15 cellular contexts compared by ENCODE assay signal in genomic region chr14:63949696-63950095, GRCh38.
DNase-seq lines count a peak whose midpoint lies in the region; FAIRE-seq and TF ChIP-seq lines count a peak whose summit lies in the region.
"Had no signal": no experiment of that assay in that cellular context is flagged by ENCODE, and none has a peak within 500 bp of the region (broad histone marks: within the 10 kb centered on the region; RNA-seq: fewer than 3 reads in every experiment).

No MANE protein-coding gene starts in this region.

- no peak for DNase-seq in HTR-8/SVneo (ENCODE audit: insufficient read length, low spot score)
- peak; percentile 8 for DNase-seq in brain microvascular endothelial cell
- peak; percentile 17 for DNase-seq in fibroblast of pulmonary artery (ENCODE audit: low read depth)
- no peak for DNase-seq in activated CD4-positive, alpha-beta T cell treated with anti-CD3 and anti-CD28 coated beads, Interleukin-2, amount 50 U/mL, for 1 hour
- DNase-seq in tibial nerve (ENCODE audit: low spot score in 2 of 2), result no peak
- no peak for DNase-seq in stimulated activated CD4-positive, alpha-beta T cell treated with anti-CD3 and anti-CD28 coated beads, Interleukin-4, amount 100 ng/mL, for 24 hours
- DNase-seq in NCI-H2081 treated with DMSO at 0.1 percent for 48 hours (lab: John Stamatoyannopoulos, UW), result no peak
- DNase-seq: KG1, NCI-H1092 treated with DMSO at 0.1 percent for 48 hours, NCI-H1694, SJCRH30 had no signal

- H3K36me3 ChIP-seq in brain microvascular endothelial cell (replicated peaks) (no peaks in the 10 kb centered on the region), tibial nerve (peaks cover 0 to 44% (median 0%) of the 10 kb centered on the region in 3 donors)

- H3K27me3 ChIP-seq in brain microvascular endothelial cell (replicated peaks) (no peaks in the 10 kb centered on the region), tibial nerve (no peaks in the 10 kb centered on the region)
- H3K27me3 ChIP-seq: SJCRH30 had no signal

- no peak for TF ChIP-seq EP300 in tibial nerve (IDR thresholded peaks at IDR 0.05)

- no peaks in the 10 kb centered on the region for H3K9me3 ChIP-seq in tibial nerve
- H3K9me3 ChIP-seq: SJCRH30 had no signal

- peaks cover 0 to 6% (median 0%) of the 10 kb centered on the region in 4 donors for H3K4me1 ChIP-seq in tibial nerve
- H3K4me1 ChIP-seq: SJCRH30 had no signal

- WGBS in tibial nerve, 2 donors, result 94 to 96% methylated on average over 3 of the region's 3 CpGs

- no peak for TF ChIP-seq CTCF in brain microvascular endothelial cell (IDR thresholded peaks at IDR 0.05; ENCODE audit: low read depth, low read length, missing control alignments)
- no peak for TF ChIP-seq CTCF in fibroblast of pulmonary artery (IDR thresholded peaks at IDR 0.05; ENCODE audit: low read length, missing control alignments)
- TF ChIP-seq CTCF in tibial nerve (IDR thresholded peaks at IDR 0.05), result no peak

- H3K4me3 ChIP-seq in brain microvascular endothelial cell (ENCODE audit: low read depth, low read length) (no peak overlapping the region), fibroblast of pulmonary artery (replicated peaks; ENCODE audit: low read depth, low read length) (no peak overlapping the region), tibial nerve (no peak overlapping the region)
- H3K4me3 ChIP-seq: GM23338, SJCRH30 had no signal

- FAIRE-seq in HTR-8/SVneo (lab: Jason Lieb, UNC), result peak; percentile 94

- in situ Hi-C loops in brain microvascular endothelial cell (cut with HindIII; ENCODE audit: low pct_ligation_motif_present, low sequenced_read_pairs), result no loop called here

- TF ChIP-seq POLR2A in tibial nerve (IDR thresholded peaks at IDR 0.05), result no peak

- H3K27ac ChIP-seq in brain microvascular endothelial cell (no peak overlapping the region), tibial nerve (no peak overlapping the region)
- H3K27ac ChIP-seq: C4-2B, HL-60, RWPE1, SJCRH30 had no signal

Comparison
In these comparisons a context has a peak if more than half of its experiments do, and no peak if none do; other contexts are left out.
1. DNase-seq: peak in brain microvascular endothelial cell (single experiment) and fibroblast of pulmonary artery (single experiment); none in HTR-8/SVneo (single experiment), activated CD4-positive, alpha-beta T cell treated with anti-CD3 and anti-CD28 coated beads, Interleukin-2, amount 50 U/mL, for 1 hour (single experiment), tibial nerve (0 of 2), stimulated activated CD4-positive, alpha-beta T cell treated with anti-CD3 and anti-CD28 coated beads, Interleukin-4, amount 100 ng/mL, for 24 hours (single experiment) and NCI-H2081 treated with DMSO at 0.1 percent for 48 hours (single experiment).